Comparison of ENCODE assay signal across 1 cellular context in genomic region chrX:34881671-34882070, GRCh38.
TF ChIP-seq lines count a peak whose summit lies in the region.

No MANE protein-coding gene starts in this region.

TF ChIP-seq in A549, 52 proteins besides CTCF, POLR2A, EP300 and RAD21 (continued from another document):
- TF ChIP-seq POLR2AphosphoS2 (conservative IDR thresholded peaks at IDR 0.05; ENCODE audit: low read length), result no peak
